In genomic region chr7:101681170-101682007, GRCh38 we compare ENCODE assay signal across 8 cellular contexts. TPM values are rescaled to one million over a fixed set of nuclear protein-coding genes. Genes with fewer than 3 reads are reported as not detected.
DNase-seq lines count a peak whose midpoint lies in the region; ATAC-seq, FAIRE-seq and TF ChIP-seq lines count a peak whose summit lies in the region.

No MANE protein-coding gene starts in this region.

- H3K27me3 Mint-ChIP-seq in osteocyte (ENCODE audit: unreplicated experiment), result no peaks in the 10 kb centered on the region

- peak overlapping the region; percentile 4 to 23 for H3K4me3 ChIP-seq in foreskin fibroblast (ENCODE audit: low read depth in 1 of 2, low read length in 2 of 2)

- ATAC-seq in GM19395 (IDR thresholded peaks at IDR 0.05; ENCODE audit: unreplicated experiment), result no peak

- FAIRE-seq in D721Med (lab: Jason Lieb, UNC), result no peak

- H3K27ac Mint-ChIP-seq in osteocyte (ENCODE audit: unreplicated experiment), result peak overlapping the region; percentile 76

- TF ChIP-seq CTCF in D721Med (IDR thresholded peaks at IDR 0.05; ENCODE audit: insufficient read depth, missing control alignments) (no peak), foreskin fibroblast (IDR thresholded peaks at IDR 0.05; ENCODE audit: low read depth, low read length) (no peak), osteocyte (IDR thresholded peaks at IDR 0.05) (no peak)

- no peak overlapping the region for H3K4me3 Mint-ChIP-seq in osteocyte (ENCODE audit: unreplicated experiment)

- H3K36me3 Mint-ChIP-seq in osteocyte (ENCODE audit: unreplicated experiment), result no peaks in the 10 kb centered on the region

- peak; percentile 10 for DNase-seq in D721Med (ENCODE audit: insufficient read length, low spot score)
- DNase-seq in RKO (ENCODE audit: low spot score), result peak; percentile 75
- DNase-seq in foreskin fibroblast, result peak; percentile 90 to 95
- DNase-seq in osteocyte (ENCODE audit: extremely low spot score, unreplicated experiment), result peak; percentile 89
- no peak for DNase-seq in activated effector memory CD4-positive, alpha-beta T cell treated with Interleukin-2 at 50 U/mL for 16 hours
- no peak for DNase-seq in activated CD4-positive, alpha-beta T cell treated with anti-CD3 and anti-CD28 coated beads, Interleukin-2, amount 50 U/mL, for 1 hour
- no peak for DNase-seq in NCI-H2171 treated with DMSO at 0.1 percent for 48 hours (lab: John Stamatoyannopoulos, UW)

- H3K9me3 Mint-ChIP-seq in osteocyte (ENCODE audit: unreplicated experiment), result no peaks in the 10 kb centered on the region

- peaks cover 40% of the 10 kb centered on the region for H3K4me1 Mint-ChIP-seq in osteocyte (ENCODE audit: unreplicated experiment)

RNA-seq across cellular contexts. Expression of gene MYL10, which starts 52.3 kb away (rescaled TPM):
- 0.52 TPM in 1 of 2 replicates, not detected in the other for total RNA-seq in osteocyte

Comparison
In these comparisons a context has a peak if more than half of its experiments do, and no peak if none do; other contexts are left out.
1. DNase-seq: peak in D721Med (single experiment), RKO (single experiment), foreskin fibroblast (2 of 2) and osteocyte (single experiment); none in activated effector memory CD4-positive, alpha-beta T cell treated with Interleukin-2 at 50 U/mL for 16 hours (single experiment), activated CD4-positive, alpha-beta T cell treated with anti-CD3 and anti-CD28 coated beads, Interleukin-2, amount 50 U/mL, for 1 hour (single experiment) and NCI-H2171 treated with DMSO at 0.1 percent for 48 hours (single experiment).